Comparison of ENCODE assay signal across 8 cellular contexts in genomic region chr7:65373608-65374351, GRCh38. TPM values are rescaled to one million over a fixed set of nuclear protein-coding genes. Genes with fewer than 3 reads are reported as not detected.
DNase-seq lines count a peak whose midpoint lies in the region; ATAC-seq and TF ChIP-seq lines count a peak whose summit lies in the region.

Gene ZNF92, plus strand, starts transcription at chr7:65373855. Its CDS starts 143 bp downstream, at chr7:65373998.

- H3K27me3 ChIP-seq in ACC112 (ENCODE audit: insufficient read depth, low read length) (no peaks in the 10 kb centered on the region), mammary epithelial cell (ENCODE audit: insufficient read depth, low read length) (no peaks in the 10 kb centered on the region), iPS-20b (ENCODE audit: insufficient read depth, low read length) (no peaks in the 10 kb centered on the region)

- no TSS peak for BruUV-seq in mammary epithelial cell (replicated peaks; lab: Mats Ljungman, UMichigan)

- in situ Hi-C loops in mammary epithelial cell (cut with MboI; ENCODE audit: low sequenced_read_pairs in 2 of 2), result no loop called here

- peak within 1 kb of the TSS; percentile 87 for H3K9ac ChIP-seq in mammary epithelial cell (ENCODE audit: insufficient read depth, low read length)
- peak within 1 kb of the TSS; percentile 95 for H3K9ac ChIP-seq in iPS-20b (ENCODE audit: low read depth, low read length)

- intact Hi-C loops in mammary epithelial cell (cut with micrococcal nuclease), result loop anchor here (5.0 kb wide), 1 partner anchor 74 kb away; no protein-coding TSS in a partner anchor

- DNase-seq in NCI-H2196 treated with DMSO at 0.1 percent for 48 hours (lab: John Stamatoyannopoulos, UW; ENCODE audit: unreplicated experiment) (peak; percentile 89), mammary epithelial cell (peak; percentile 93)

- H3K79me2 ChIP-seq in ACC112 (ENCODE audit: control insufficient read depth, insufficient read depth, low read length, unreplicated experiment) (peaks cover 47% of the 10 kb centered on the region), mammary epithelial cell (ENCODE audit: insufficient read depth, low read length) (peaks cover 48% of the 10 kb centered on the region)

- no peaks in the 10 kb centered on the region for H4K20me1 ChIP-seq in mammary epithelial cell (ENCODE audit: insufficient read depth, low read length)

- 0% methylated on average over 11 of the region's 44 CpGs for WGBS in mammary epithelial cell (ENCODE audit: low coverage, missing lambda C conversion rate)

- ATAC-seq in GM18870 (IDR thresholded peaks at IDR 0.05; ENCODE audit: unreplicated experiment), result peak; percentile 99
- peak; percentile 100 for ATAC-seq in HG03135 (IDR thresholded peaks at IDR 0.05; ENCODE audit: unreplicated experiment)

- TF ChIP-seq CTCF in VCaP (conservative IDR thresholded peaks at IDR 0.05) (no peak), mammary epithelial cell (conservative IDR thresholded peaks at IDR 0.05 in 1 of 2, IDR thresholded peaks at IDR 0.05 in 1 of 2; ENCODE audit: extremely low read depth in 1 of 2, insufficient read depth in 1 of 2, low read depth in 1 of 2, low read length in 2 of 2) (no peak)

- CTCF ChIA-PET in mammary epithelial cell (lab: Charles Lee; ENCODE audit: low non-redundant PET), result no interaction called here

- peak within 1 kb of the TSS; percentile 67 for H3K27ac ChIP-seq in ACC112 (ENCODE audit: low read depth, low read length)
- H3K27ac ChIP-seq in VCaP, result peak within 1 kb of the TSS; percentile 92
- peak within 1 kb of the TSS; percentile 59 for H3K27ac ChIP-seq in mammary epithelial cell (ENCODE audit: insufficient read depth, low read depth, low read length)
- H3K27ac ChIP-seq in iPS-20b (ENCODE audit: low read length), result peak within 1 kb of the TSS; percentile 7
- peak within 1 kb of the TSS; percentile 34 to 93 (median 86) for H3K27ac ChIP-seq in skin epidermis

- H3K9me3 ChIP-seq in mammary epithelial cell (replicated peaks; ENCODE audit: insufficient read depth, low read length), result no peaks in the 10 kb centered on the region
- H3K9me3 ChIP-seq in iPS-20b (ENCODE audit: insufficient read depth, low read depth, low read length), result no peaks in the 10 kb centered on the region

- dilution Hi-C loops in mammary epithelial cell (cut with HindIII; ENCODE audit: low sequenced_read_pairs), result no loop called here

- 0 out of 2 replicates have a peak, but pooled peaks cover 2% of the 10 kb centered on the region for H3K36me3 ChIP-seq in ACC112 (ENCODE audit: insufficient read depth, low read length)
- peaks cover 4% of the 10 kb centered on the region for H3K36me3 ChIP-seq in mammary epithelial cell (ENCODE audit: insufficient read depth, low read length)
- peaks cover 19% of the 10 kb centered on the region; the same call in 1 of the 2 replicates for H3K36me3 ChIP-seq in iPS-20b (ENCODE audit: insufficient read depth, low read depth, low read length)

- peak within 1 kb of the TSS; percentile 70 for H2AFZ ChIP-seq in ACC112 (ENCODE audit: low read length, unreplicated experiment)
- H2AFZ ChIP-seq in mammary epithelial cell (ENCODE audit: low read depth, low read length), result peak within 1 kb of the TSS; percentile 99

- peak within 1 kb of the TSS; percentile 87 for H3K4me3 ChIP-seq in ACC112 (ENCODE audit: low read depth, low read length)
- peak within 1 kb of the TSS; percentile 61 to 95 (median 88) for H3K4me3 ChIP-seq in mammary epithelial cell (replicated peaks in 1 of 3; ENCODE audit: insufficient read depth in 1 of 3, low read depth in 2 of 3, low read length in 3 of 3)
- peak within 1 kb of the TSS; percentile 85 for H3K4me3 ChIP-seq in iPS-20b (ENCODE audit: low read length)
- H3K4me3 ChIP-seq in skin epidermis, result peak within 1 kb of the TSS; percentile 69 to 92 (median 78)

- H3K4me1 ChIP-seq in ACC112 (ENCODE audit: control insufficient read depth, insufficient read depth, low read length, unreplicated experiment), result peaks cover 13% of the 10 kb centered on the region
- H3K4me1 ChIP-seq in mammary epithelial cell (ENCODE audit: insufficient read depth, low read length), result no peaks in the 10 kb centered on the region
- H3K4me1 ChIP-seq in iPS-20b (ENCODE audit: insufficient read depth, low read length), result peaks cover 7% of the 10 kb centered on the region; the same call in 1 of the 2 replicates

- peak within 1 kb of the TSS; percentile 88 for H3K4me2 ChIP-seq in mammary epithelial cell (ENCODE audit: insufficient read depth, low read depth, low read length)

RNA-seq across cellular contexts. Expression of gene ZNF92, which starts in this region (rescaled TPM):
- total RNA-seq in mammary epithelial cell, result 1 to 10 TPM; 5.2 to 7.2 TPM
- polyA plus RNA-seq in mammary epithelial cell, result 1.7 TPM
- polyA minus RNA-seq in mammary epithelial cell, result 8.2 TPM

Comparison
In these comparisons a context has a peak if more than half of its experiments do, and no peak if none do; other contexts are left out.
1. Peak in every context shown above with its lines: DNase-seq, ATAC-seq, H3K4me3 ChIP-seq and H3K27ac ChIP-seq.
2. H3K27ac ChIP-seq: peak in every context shown above with its lines; median percentile 92 in VCaP; 86 in skin epidermis; 67 in ACC112; 59 in mammary epithelial cell; 7 in iPS-20b.